Comparison of ENCODE assay signal across 17 cellular contexts in the genomic region with DNA sequence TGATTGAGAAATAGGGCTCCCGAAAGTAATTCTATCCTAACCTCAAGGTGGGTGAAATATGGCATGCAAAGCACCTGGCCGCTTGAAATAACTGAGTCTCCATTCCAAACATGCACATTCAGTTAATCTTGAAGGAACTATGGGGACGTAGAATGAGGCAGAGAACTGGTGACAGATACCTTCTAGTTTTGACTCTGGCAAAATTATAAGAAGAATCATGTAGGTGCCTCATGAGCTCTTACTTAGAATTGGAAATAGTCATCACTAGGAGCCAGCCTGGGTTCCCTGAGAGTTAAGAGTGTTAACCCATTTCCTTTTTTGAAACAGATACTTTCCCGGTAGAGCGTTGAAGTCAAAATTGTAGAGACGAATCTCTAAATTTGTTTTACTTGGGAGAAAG. TPM values are rescaled to one million over a fixed set of nuclear protein-coding genes. Genes with fewer than 3 reads are reported as not detected.
DNase-seq lines count a peak whose midpoint lies in the region; ATAC-seq and TF ChIP-seq lines count a peak whose summit lies in the region.
"Had no signal": no experiment of that assay in that cellular context is flagged by ENCODE, and none has a peak within 500 bp of the region (broad histone marks: within the 10 kb centered on the region; RNA-seq: fewer than 3 reads in every experiment).

No MANE protein-coding gene starts in this region.

- intact Hi-C loops in activated naive CD4-positive, alpha-beta T cell treated with anti-CD3 and anti-CD28 coated beads for 36 hours (cut with micrococcal nuclease) = no loop called here

- H3K9me3 Mint-ChIP-seq in activated naive CD4-positive, alpha-beta T cell treated with anti-CD3 and anti-CD28 coated beads, Interleukin-2, amount 50 U/mL, for 24 hours = no peaks in the 10 kb centered on the region
- H3K9me3 Mint-ChIP-seq in activated naive CD4-positive, alpha-beta T cell treated with anti-CD3 and anti-CD28 coated beads for 36 hours = no peaks in the 10 kb centered on the region
- H3K9me3 Mint-ChIP-seq in WTC11 (no peaks in the 10 kb centered on the region), nephron progenitor cell (no peaks in the 10 kb centered on the region)
- no peaks in the 10 kb centered on the region for H3K9me3 Mint-ChIP-seq in stimulated activated naive B cell treated with anti-CD40 and anti-IgM and Interleukin-4, amounts not matched to agents 10 μg/mL and 1 μg/mL and 100 μg/mL, for 72 hours
- H3K9me3 Mint-ChIP-seq: IgD-negative memory B cell had no signal

- no peaks in the 10 kb centered on the region for H3K4me1 Mint-ChIP-seq in activated naive CD4-positive, alpha-beta T cell treated with anti-CD3 and anti-CD28 coated beads, Interleukin-2, amount 50 U/mL, for 24 hours
- no peaks in the 10 kb centered on the region for H3K4me1 Mint-ChIP-seq in activated naive CD4-positive, alpha-beta T cell treated with anti-CD3 and anti-CD28 coated beads for 36 hours (ENCODE audit: low read depth)
- H3K4me1 Mint-ChIP-seq in WTC11 = peaks cover 44% of the 10 kb centered on the region
- H3K4me1 Mint-ChIP-seq in nephron progenitor cell = peaks cover 44% of the 10 kb centered on the region
- peaks cover 0 to 2% of the 10 kb centered on the region in 2 donors for H3K4me1 Mint-ChIP-seq in stimulated activated naive B cell treated with anti-CD40 and anti-IgM and Interleukin-4, amounts not matched to agents 10 μg/mL and 1 μg/mL and 100 μg/mL, for 72 hours
- H3K4me1 Mint-ChIP-seq: IgD-negative memory B cell had no signal

- ATAC-seq in WTC11 (no peak), GM21526 (IDR thresholded peaks at IDR 0.05; ENCODE audit: low FRiP score, unreplicated experiment) (no peak)
- no peak for ATAC-seq in stimulated activated naive B cell treated with anti-CD40 and anti-IgM and Interleukin-4, amounts not matched to agents 10 μg/mL and 1 μg/mL and 100 μg/mL, for 72 hours (replicated peaks)

- no peaks in the 10 kb centered on the region for H3K27me3 Mint-ChIP-seq in activated naive CD4-positive, alpha-beta T cell treated with anti-CD3 and anti-CD28 coated beads, Interleukin-2, amount 50 U/mL, for 24 hours
- H3K27me3 Mint-ChIP-seq in activated naive CD4-positive, alpha-beta T cell treated with anti-CD3 and anti-CD28 coated beads for 36 hours (ENCODE audit: low read depth) = no peaks in the 10 kb centered on the region
- H3K27me3 Mint-ChIP-seq in WTC11 (ENCODE audit: low read depth) (no peaks in the 10 kb centered on the region), nephron progenitor cell (ENCODE audit: low read depth, poor library complexity) (peaks cover 6% of the 10 kb centered on the region)
- H3K27me3 Mint-ChIP-seq in stimulated activated naive B cell treated with anti-CD40 and anti-IgM and Interleukin-4, amounts not matched to agents 10 μg/mL and 1 μg/mL and 100 μg/mL, for 72 hours = no peaks in the 10 kb centered on the region
- H3K27me3 Mint-ChIP-seq: CD4-positive, alpha-beta memory T cell; IgD-negative memory B cell had no signal

- DNase-seq in activated naive CD4-positive, alpha-beta T cell treated with anti-CD3 and anti-CD28 coated beads for 36 hours = no peak
- no peak for DNase-seq in WTC11 (ENCODE audit: low spot score)
- no peak for DNase-seq in nephron progenitor cell
- no peak for DNase-seq in stimulated activated naive B cell treated with anti-CD40 and anti-IgM and Interleukin-4, amounts not matched to agents 10 μg/mL and 1 μg/mL and 100 μg/mL, for 72 hours
- no peak for DNase-seq in SIG-M5 (lab: John Stamatoyannopoulos, UW)
- DNase-seq in H4 (ENCODE audit: low spot score) = no peak
- DNase-seq: C1 segment of cervical spinal cord; Caco-2; CD4-positive, alpha-beta memory T cell; GF-D8; MM.1S; NCI-H2029; NCI-H748 treated with DMSO at 0.1 percent for 48 hours had no signal

- TF ChIP-seq CTCF in WTC11 (IDR thresholded peaks at IDR 0.05) = no peak
- TF ChIP-seq CTCF in nephron progenitor cell (IDR thresholded peaks at IDR 0.05) = no peak

- CTCF ChIA-PET in activated naive CD4-positive, alpha-beta T cell treated with anti-CD3 and anti-CD28 coated beads for 36 hours (lab: Charles Lee) = no interaction called here
- CTCF ChIA-PET in WTC11 (lab: Charles Lee) = interaction anchor here (2.3 to 2.7 kb wide), 2 partner anchors 20 to 179 kb away, joined by 8 to 14 read pairs; no protein-coding TSS in a partner anchor

- peak overlapping the region; percentile 8 for H3K27ac Mint-ChIP-seq in activated naive CD4-positive, alpha-beta T cell treated with anti-CD3 and anti-CD28 coated beads, Interleukin-2, amount 50 U/mL, for 24 hours
- no peak overlapping the region for H3K27ac Mint-ChIP-seq in activated naive CD4-positive, alpha-beta T cell treated with anti-CD3 and anti-CD28 coated beads for 36 hours
- H3K27ac Mint-ChIP-seq in WTC11 (peak overlapping the region; percentile 48), nephron progenitor cell (peak overlapping the region; percentile 40)
- H3K27ac Mint-ChIP-seq in stimulated activated naive B cell treated with anti-CD40 and anti-IgM and Interleukin-4, amounts not matched to agents 10 μg/mL and 1 μg/mL and 100 μg/mL, for 72 hours = peak overlapping the region; percentile 9

- H3K36me3 Mint-ChIP-seq in activated naive CD4-positive, alpha-beta T cell treated with anti-CD3 and anti-CD28 coated beads, Interleukin-2, amount 50 U/mL, for 24 hours = peaks cover 4% of the 10 kb centered on the region
- peaks cover 8% of the 10 kb centered on the region for H3K36me3 Mint-ChIP-seq in activated naive CD4-positive, alpha-beta T cell treated with anti-CD3 and anti-CD28 coated beads for 36 hours (ENCODE audit: low read depth)
- H3K36me3 Mint-ChIP-seq in WTC11 (peaks cover 3% of the 10 kb centered on the region), nephron progenitor cell (ENCODE audit: low read depth) (peaks cover 19% of the 10 kb centered on the region)
- peaks cover 7 to 15% of the 10 kb centered on the region in 2 donors for H3K36me3 Mint-ChIP-seq in stimulated activated naive B cell treated with anti-CD40 and anti-IgM and Interleukin-4, amounts not matched to agents 10 μg/mL and 1 μg/mL and 100 μg/mL, for 72 hours
- H3K36me3 Mint-ChIP-seq: IgD-negative memory B cell had no signal

- POLR2A ChIA-PET in WTC11 (lab: Charles Lee) = no interaction called here

- no peak overlapping the region for H3K4me3 Mint-ChIP-seq in activated naive CD4-positive, alpha-beta T cell treated with anti-CD3 and anti-CD28 coated beads, Interleukin-2, amount 50 U/mL, for 24 hours
- no peak overlapping the region for H3K4me3 Mint-ChIP-seq in activated naive CD4-positive, alpha-beta T cell treated with anti-CD3 and anti-CD28 coated beads for 36 hours
- H3K4me3 Mint-ChIP-seq in WTC11 = no peak overlapping the region
- H3K4me3 Mint-ChIP-seq in nephron progenitor cell = no peak overlapping the region
- no peak overlapping the region for H3K4me3 Mint-ChIP-seq in stimulated activated naive B cell treated with anti-CD40 and anti-IgM and Interleukin-4, amounts not matched to agents 10 μg/mL and 1 μg/mL and 100 μg/mL, for 72 hours
- H3K4me3 Mint-ChIP-seq: CD4-positive, alpha-beta memory T cell; IgD-negative memory B cell had no signal

TF ChIP-seq in WTC11, 78 proteins besides CTCF, POLR2A, EP300 and RAD21 (continues in another document):
- TF ChIP-seq ZNF232 (CRISPR knock-in tag; IDR thresholded peaks at IDR 0.05) = no peak
- TF ChIP-seq, protein P1, sequence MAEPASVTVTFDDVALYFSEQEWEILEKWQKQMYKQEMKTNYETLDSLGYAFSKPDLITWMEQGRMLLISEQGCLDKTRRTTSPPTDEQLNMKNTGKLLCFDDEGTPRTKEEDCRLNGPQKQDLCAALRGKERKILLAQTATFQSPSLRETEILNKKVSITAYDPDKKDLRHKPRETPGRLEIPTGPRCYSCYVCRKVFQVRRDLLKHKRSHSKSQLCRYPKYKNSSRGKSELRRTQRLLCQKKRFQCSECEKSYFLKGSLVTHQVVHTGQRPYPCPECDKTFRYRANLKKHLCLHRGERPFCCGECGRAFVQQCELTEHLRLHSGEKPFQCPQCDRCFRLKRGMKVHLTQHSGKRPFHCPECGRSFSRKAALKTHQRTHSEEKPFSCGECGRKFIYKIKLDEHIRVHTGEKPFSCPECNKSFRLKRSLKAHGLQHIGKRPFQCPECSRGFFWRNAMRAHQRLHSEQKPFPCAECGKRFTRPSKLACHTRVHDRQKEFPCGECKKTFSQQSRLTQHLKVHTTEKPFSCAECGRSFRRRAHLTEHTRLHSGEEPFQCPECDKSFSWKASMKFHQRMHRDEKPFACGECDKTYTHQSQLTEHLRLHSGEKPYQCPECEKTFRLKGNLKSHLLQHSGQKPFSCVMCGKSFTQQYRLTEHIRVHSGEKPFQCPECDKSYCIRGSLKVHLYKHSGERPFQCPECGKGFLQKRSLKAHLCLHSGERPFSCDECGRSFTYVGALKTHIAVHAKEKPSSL (CRISPR knock-in tag; conservative IDR thresholded peaks at IDR 0.05) = no peak
- no peak for TF ChIP-seq ZNF138 (CRISPR knock-in tag; conservative IDR thresholded peaks at IDR 0.05)
- TF ChIP-seq, protein P2, sequence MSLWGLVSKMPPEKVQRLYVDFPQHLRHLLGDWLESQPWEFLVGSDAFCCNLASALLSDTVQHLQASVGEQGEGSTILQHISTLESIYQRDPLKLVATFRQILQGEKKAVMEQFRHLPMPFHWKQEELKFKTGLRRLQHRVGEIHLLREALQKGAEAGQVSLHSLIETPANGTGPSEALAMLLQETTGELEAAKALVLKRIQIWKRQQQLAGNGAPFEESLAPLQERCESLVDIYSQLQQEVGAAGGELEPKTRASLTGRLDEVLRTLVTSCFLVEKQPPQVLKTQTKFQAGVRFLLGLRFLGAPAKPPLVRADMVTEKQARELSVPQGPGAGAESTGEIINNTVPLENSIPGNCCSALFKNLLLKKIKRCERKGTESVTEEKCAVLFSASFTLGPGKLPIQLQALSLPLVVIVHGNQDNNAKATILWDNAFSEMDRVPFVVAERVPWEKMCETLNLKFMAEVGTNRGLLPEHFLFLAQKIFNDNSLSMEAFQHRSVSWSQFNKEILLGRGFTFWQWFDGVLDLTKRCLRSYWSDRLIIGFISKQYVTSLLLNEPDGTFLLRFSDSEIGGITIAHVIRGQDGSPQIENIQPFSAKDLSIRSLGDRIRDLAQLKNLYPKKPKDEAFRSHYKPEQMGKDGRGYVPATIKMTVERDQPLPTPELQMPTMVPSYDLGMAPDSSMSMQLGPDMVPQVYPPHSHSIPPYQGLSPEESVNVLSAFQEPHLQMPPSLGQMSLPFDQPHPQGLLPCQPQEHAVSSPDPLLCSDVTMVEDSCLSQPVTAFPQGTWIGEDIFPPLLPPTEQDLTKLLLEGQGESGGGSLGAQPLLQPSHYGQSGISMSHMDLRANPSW (CRISPR knock-in tag; conservative IDR thresholded peaks at IDR 0.05; ENCODE audit: low read depth) = no peak
- TF ChIP-seq CREM (CRISPR knock-in tag; IDR thresholded peaks at IDR 0.05) = no peak
- no peak for TF ChIP-seq SP1 (CRISPR knock-in tag; conservative IDR thresholded peaks at IDR 0.05)
- TF ChIP-seq CREB1 (CRISPR knock-in tag; IDR thresholded peaks at IDR 0.05) = no peak

RNA-seq across cellular contexts. Expression of a gene that starts 49.3 kb away (rescaled TPM):
- 10 to 100 TPM; 43.5 to 45.8 TPM for total RNA-seq in activated naive CD4-positive, alpha-beta T cell treated with anti-CD3 and anti-CD28 coated beads for 36 hours
- total RNA-seq in WTC11 (2021) = 43.2 to 44.7 TPM (median 43.7 TPM) in 3 replicates
- total RNA-seq in H4 (2014; rRNA removed; shearing (Covaris generic)) = 40.9 and 44.7 TPM in 2 replicates

RNA-seq across cellular contexts. Expression of a gene that starts 56.2 kb away (rescaled TPM):
- total RNA-seq in activated naive CD4-positive, alpha-beta T cell treated with anti-CD3 and anti-CD28 coated beads for 36 hours = 1 to 10 TPM; 6.6 to 8.1 TPM
- total RNA-seq in WTC11 (2021) = 14.9 to 18.4 TPM (median 16.0 TPM) in 3 replicates
- total RNA-seq in H4 (2014; rRNA removed; shearing (Covaris generic)) = 1.9 and 3.5 TPM in 2 replicates
- total RNA-seq: SJSA1 had no signal
